8 cellular contexts compared by ENCODE assay signal in the genomic region with DNA sequence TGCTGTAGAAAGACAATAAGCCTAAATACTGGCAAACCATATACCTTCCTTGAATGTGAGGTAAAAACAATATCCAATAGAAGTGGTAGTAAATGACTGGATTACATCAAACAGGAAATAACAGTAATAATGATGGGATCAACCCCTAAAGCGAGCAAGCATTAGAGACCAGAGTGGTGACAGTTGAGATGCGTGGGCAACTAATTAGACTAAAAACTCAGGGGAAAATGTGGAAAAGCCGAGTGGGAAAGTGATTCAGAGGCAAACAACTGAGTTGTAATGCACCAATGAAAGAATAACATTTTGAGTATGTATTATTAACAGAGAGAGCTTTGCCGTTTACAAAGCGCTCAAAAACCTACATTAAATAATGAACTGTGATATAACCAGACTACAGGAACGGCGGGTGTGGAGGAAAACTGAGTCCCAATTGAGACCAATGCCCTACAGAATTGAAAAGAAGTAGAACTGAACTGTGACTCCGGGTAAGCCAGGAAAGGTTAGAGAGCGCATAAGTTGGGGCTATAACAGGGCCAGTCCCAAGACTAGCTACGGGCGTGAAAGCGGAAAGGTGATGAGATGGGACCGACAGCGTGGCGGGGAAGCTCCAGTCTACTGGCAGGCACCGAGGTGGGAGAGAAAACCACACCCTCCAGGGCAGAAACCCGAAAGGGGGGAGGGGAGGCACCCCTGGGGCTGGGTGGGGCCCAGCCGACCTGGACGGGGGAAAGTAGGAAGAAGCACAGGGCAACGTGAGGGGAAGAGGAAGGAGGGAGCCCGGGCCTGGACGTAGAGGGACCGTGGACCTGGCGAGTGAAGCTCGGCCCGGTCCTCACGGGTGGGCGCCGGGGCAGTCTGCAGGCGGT. TPM values are rescaled to one million over a fixed set of nuclear protein-coding genes. Genes with fewer than 3 reads are reported as not detected.
DNase-seq lines count a peak whose midpoint lies in the region; ATAC-seq and TF ChIP-seq lines count a peak whose summit lies in the region.

No MANE protein-coding gene starts in this region.

- peak overlapping the region; percentile 98 for H3K4me3 ChIP-seq in epithelial cell of proximal tubule (ENCODE audit: low read depth, low read length)

- H3K4me1 Mint-ChIP-seq in natural killer cell treated with Interleukin-12 subunit alpha and Interleukin-12 subunit beta and Interleukin-15 and Interleukin-18, amount 100 ng/mL, for 72 hours (ENCODE audit: low read depth in 2 of 2), result peaks cover 19 to 30% of the 10 kb centered on the region in 2 donors
- peaks cover 40% of the 10 kb centered on the region for H3K4me1 Mint-ChIP-seq in stimulated activated naive CD8-positive, alpha-beta T cell treated with anti-CD3 and anti-CD28 coated beads, Interleukin-15, Interleukin-2, amounts not matched to agents 100 ng/mL and 50 ng/mL, for 24 hours (ENCODE audit: low read depth)

- no peaks in the 10 kb centered on the region for H3K9me3 Mint-ChIP-seq in natural killer cell treated with Interleukin-12 subunit alpha and Interleukin-12 subunit beta and Interleukin-15 and Interleukin-18, amount 100 ng/mL, for 72 hours
- no peaks in the 10 kb centered on the region for H3K9me3 Mint-ChIP-seq in stimulated activated naive CD8-positive, alpha-beta T cell treated with anti-CD3 and anti-CD28 coated beads, Interleukin-15, Interleukin-2, amounts not matched to agents 100 ng/mL and 50 ng/mL, for 24 hours

- peak; percentile 24 for ATAC-seq in HG02973 (IDR thresholded peaks at IDR 0.05; ENCODE audit: unreplicated experiment)
- ATAC-seq in natural killer cell treated with Interleukin-12 subunit alpha and Interleukin-12 subunit beta and Interleukin-15 and Interleukin-18, amount 100 ng/mL, for 72 hours, result peak; percentile 34 to 37

- no peaks in the 10 kb centered on the region for H3K27me3 Mint-ChIP-seq in natural killer cell treated with Interleukin-12 subunit alpha and Interleukin-12 subunit beta and Interleukin-15 and Interleukin-18, amount 100 ng/mL, for 72 hours
- H3K27me3 Mint-ChIP-seq in stimulated activated naive CD8-positive, alpha-beta T cell treated with anti-CD3 and anti-CD28 coated beads, Interleukin-15, Interleukin-2, amounts not matched to agents 100 ng/mL and 50 ng/mL, for 24 hours, result no peaks in the 10 kb centered on the region

- no peaks in the 10 kb centered on the region for H3K36me3 Mint-ChIP-seq in natural killer cell treated with Interleukin-12 subunit alpha and Interleukin-12 subunit beta and Interleukin-15 and Interleukin-18, amount 100 ng/mL, for 72 hours
- peaks cover 13% of the 10 kb centered on the region for H3K36me3 Mint-ChIP-seq in stimulated activated naive CD8-positive, alpha-beta T cell treated with anti-CD3 and anti-CD28 coated beads, Interleukin-15, Interleukin-2, amounts not matched to agents 100 ng/mL and 50 ng/mL, for 24 hours (ENCODE audit: low read depth)

- H3K4me3 Mint-ChIP-seq in natural killer cell treated with Interleukin-12 subunit alpha and Interleukin-12 subunit beta and Interleukin-15 and Interleukin-18, amount 100 ng/mL, for 72 hours, result peak overlapping the region; percentile 98
- H3K4me3 Mint-ChIP-seq in stimulated activated naive CD8-positive, alpha-beta T cell treated with anti-CD3 and anti-CD28 coated beads, Interleukin-15, Interleukin-2, amounts not matched to agents 100 ng/mL and 50 ng/mL, for 24 hours, result peak overlapping the region; percentile 94

- peak overlapping the region; percentile 92 to 96 for H3K27ac Mint-ChIP-seq in natural killer cell treated with Interleukin-12 subunit alpha and Interleukin-12 subunit beta and Interleukin-15 and Interleukin-18, amount 100 ng/mL, for 72 hours
- H3K27ac Mint-ChIP-seq in stimulated activated naive CD8-positive, alpha-beta T cell treated with anti-CD3 and anti-CD28 coated beads, Interleukin-15, Interleukin-2, amounts not matched to agents 100 ng/mL and 50 ng/mL, for 24 hours, result peak overlapping the region; percentile 99

- TF ChIP-seq CTCF in epithelial cell of proximal tubule (conservative IDR thresholded peaks at IDR 0.05; ENCODE audit: low read depth, low read length), result no peak

- DNase-seq in NCI-H2081 (lab: John Stamatoyannopoulos, UW) (peak; percentile 48 to 68), NCI-H2081 treated with DMSO at 0.1 percent for 48 hours (lab: John Stamatoyannopoulos, UW) (no peak), NCI-H526 treated with DMSO at 0.1 percent for 48 hours (lab: John Stamatoyannopoulos, UW) (peak; percentile 62), epithelial cell of proximal tubule (ENCODE audit: low read depth) (no peak)
- DNase-seq in activated CD8-positive, alpha-beta memory T cell treated with anti-CD3 and anti-CD28 coated beads for 4 hours (ENCODE audit: low read depth in 2 of 2), result peak; percentile 24 to 31
- DNase-seq in natural killer cell treated with Interleukin-12 subunit alpha and Interleukin-12 subunit beta and Interleukin-15 and Interleukin-18, amount 100 ng/mL, for 72 hours (ENCODE audit: low spot score), result peak; percentile 61

RNA-seq across cellular contexts. Expression of gene UBAP2, which starts 0.6 kb away (rescaled TPM):
- 19.1 and 28.9 TPM in 2 replicates for total RNA-seq in epithelial cell of proximal tubule
- total RNA-seq in natural killer cell treated with Interleukin-12 subunit alpha and Interleukin-12 subunit beta and Interleukin-15 and Interleukin-18, amount 100 ng/mL, for 72 hours, result 10 to 100 TPM; 37.4 to 61.3 TPM

Comparison
In these comparisons a context has a peak if more than half of its experiments do, and no peak if none do; other contexts are left out.
1. DNase-seq: peak in NCI-H2081 (2 of 2), NCI-H526 treated with DMSO at 0.1 percent for 48 hours (single experiment), activated CD8-positive, alpha-beta memory T cell treated with anti-CD3 and anti-CD28 coated beads for 4 hours (2 of 2) and natural killer cell treated with Interleukin-12 subunit alpha and Interleukin-12 subunit beta and Interleukin-15 and Interleukin-18, amount 100 ng/mL, for 72 hours (single experiment); none in NCI-H2081 treated with DMSO at 0.1 percent for 48 hours (single experiment) and epithelial cell of proximal tubule (single experiment).